ENCODE assay signal across 20 cellular contexts in the genomic region with DNA sequence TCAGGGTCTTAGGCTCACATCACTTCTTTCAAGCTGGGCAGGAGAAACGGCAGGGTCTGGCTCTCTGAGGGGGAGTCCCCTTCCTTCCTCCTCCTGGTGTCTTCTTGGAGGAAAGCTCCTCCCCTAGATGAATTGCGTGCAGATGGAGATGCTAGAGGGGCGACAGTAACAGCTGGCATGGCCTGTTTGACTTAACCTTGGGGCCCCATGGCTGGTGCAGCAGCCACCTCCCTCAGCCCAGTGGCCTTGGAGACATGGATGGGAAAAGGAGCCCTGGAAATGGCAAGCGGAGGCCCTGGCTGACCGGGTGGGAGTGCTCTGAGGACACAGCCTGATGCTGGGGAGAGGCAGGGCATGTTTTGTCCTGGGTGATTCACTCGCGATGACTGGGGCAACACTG. TPM values are rescaled to one million over a fixed set of nuclear protein-coding genes. Genes with fewer than 3 reads are reported as not detected.
DNase-seq lines count a peak whose midpoint lies in the region; ATAC-seq and TF ChIP-seq lines count a peak whose summit lies in the region.
"Had no signal": no experiment of that assay in that cellular context is flagged by ENCODE, and none has a peak within 500 bp of the region (broad histone marks: within the 10 kb centered on the region; RNA-seq: fewer than 3 reads in every experiment).

No MANE protein-coding gene starts in this region.

- peak; percentile 44 for DNase-seq in ELR (ENCODE audit: low read depth)
- DNase-seq in IMR-90, result no peak
- DNase-seq in RWPE2 (ENCODE audit: low spot score), result no peak
- no peak for DNase-seq in islet precursor cell
- no peak for DNase-seq in UCSD-AML1 (lab: John Stamatoyannopoulos, UW; ENCODE audit: unreplicated experiment)
- DNase-seq in SW 1271 (lab: John Stamatoyannopoulos, UW), result no peak
- DNase-seq in NCI-H2196 (lab: John Stamatoyannopoulos, UW; ENCODE audit: unreplicated experiment), result no peak
- DNase-seq: C1 segment of cervical spinal cord; CD8-positive, alpha-beta memory T cell; DMS53; HCEC 1CT; NCI-H1436 treated with DMSO at 0.1 percent for 48 hours; NCI-H2081; NCI-H510A; PC-3; SK-N-SH; T-helper 1 cell; T-helper 9 cell had no signal

- H4K20me1 ChIP-seq in IMR-90 (ENCODE audit: insufficient read depth, low read length), result no peaks in the 10 kb centered on the region

- no peak overlapping the region for H4K5ac ChIP-seq in IMR-90 (ENCODE audit: low read depth, low read length)

- no peak overlapping the region for H4K8ac ChIP-seq in IMR-90 (ENCODE audit: low read depth in 2 of 2, low read length in 2 of 2)

- H3K9ac ChIP-seq in IMR-90 (ENCODE audit: low read depth, low read length), result no peak overlapping the region
- H3K9ac ChIP-seq: KMS-11, SK-N-SH had no signal

- H3K4me1 ChIP-seq in IMR-90 (ENCODE audit: control insufficient read depth, insufficient read depth, low read length) (peaks cover 8% of the 10 kb centered on the region; the same call in 1 of the 2 replicates), RWPE2 (ENCODE audit: insufficient read depth, poor library complexity, severe bottlenecking) (peaks cover 9% of the 10 kb centered on the region)

- no peak for ATAC-seq in IMR-90 (ENCODE audit: low read depth)
- ATAC-seq in RWPE2 (ENCODE audit: low read depth), result no peak
- peak; percentile 18 for ATAC-seq in esophagus mucosa
- ATAC-seq: PC-3 had no signal

- no CpG with 5 or more reads among the region's 7 CpGs for WGBS in IMR-90 (ENCODE audit: extremely low coverage in 2 of 2, insufficient read length in 1 of 2), 2 experiments

- no TSS peak for BruUV-seq in IMR-90 (replicated peaks; lab: Mats Ljungman, UMichigan)

- TF ChIP-seq POLR2A in IMR-90 (IDR thresholded peaks at IDR 0.05; ENCODE audit: low read depth, low read length), result no peak

- intact Hi-C loops in IMR-90 (cut with micrococcal nuclease), result no loop called here

- CTCF ChIA-PET in IMR-90 (lab: Yijun Ruan, JAX), result interaction anchor here (0.6 kb wide), 1 partner anchor 15 kb away, joined by 3 read pairs; no protein-coding TSS in a partner anchor

- peaks cover 10% of the 10 kb centered on the region for H3K9me1 ChIP-seq in IMR-90 (ENCODE audit: insufficient read depth, low read length)

- no peak overlapping the region for H2BK5ac ChIP-seq in IMR-90 (ENCODE audit: low read depth, low read length, poor library complexity, severe bottlenecking)

- H3K27ac ChIP-seq in IMR-90 (ENCODE audit: insufficient read depth, low read length) (no peak overlapping the region), RWPE2 (ENCODE audit: poor library complexity, severe bottlenecking) (peak overlapping the region; percentile 25)
- H3K27ac ChIP-seq: KMS-11 had no signal

- no peak overlapping the region for H2AK5ac ChIP-seq in IMR-90 (ENCODE audit: low read depth, low read length)

- peak overlapping the region; percentile 63 for H2AFZ ChIP-seq in IMR-90 (replicated peaks; ENCODE audit: low read length, poor library complexity)

- no peaks in the 10 kb centered on the region for H3K36me3 ChIP-seq in IMR-90 (ENCODE audit: control insufficient read depth, insufficient read depth, low read length)
- peaks cover 12% of the 10 kb centered on the region for H3K36me3 ChIP-seq in RWPE2 (ENCODE audit: low read depth)

- no peak overlapping the region for H2AK9ac ChIP-seq in IMR-90 (replicated peaks; ENCODE audit: low read depth, low read length, poor library complexity)

- POLR2A ChIA-PET in IMR-90 (lab: Charles Lee; ENCODE audit: unreplicated experiment), result no interaction called here

- no peak overlapping the region for H3K4me2 ChIP-seq in IMR-90 (ENCODE audit: low read depth, low read length)
- H3K4me2 ChIP-seq: KMS-11, SK-N-SH had no signal

- H3K79me1 ChIP-seq in IMR-90 (ENCODE audit: low read depth in 1 of 2, low read length in 2 of 2), result no peaks in the 10 kb centered on the region

- TF ChIP-seq RAD21 in IMR-90 (IDR thresholded peaks at IDR 0.05; ENCODE audit: low read length), result no peak

- H3K27me3 ChIP-seq in IMR-90 (ENCODE audit: control insufficient read depth, insufficient read depth, low read length) (peaks cover 15% of the 10 kb centered on the region), RWPE2 (ENCODE audit: insufficient read depth, poor library complexity, severe bottlenecking) (no peaks in the 10 kb centered on the region)

- H3K4me3 ChIP-seq in IMR-90 (ENCODE audit: insufficient read depth, low read depth, low read length) (no peak overlapping the region), RWPE2 (ENCODE audit: severe bottlenecking) (no peak overlapping the region)

- no peak overlapping the region for H2BK120ac ChIP-seq in IMR-90 (ENCODE audit: low read depth, low read length)

- H3K23ac ChIP-seq in IMR-90 (ENCODE audit: low read depth, low read length), result no peak overlapping the region

- H2BK15ac ChIP-seq in IMR-90 (ENCODE audit: low read depth, low read length), result no peak overlapping the region

- H3K9me3 ChIP-seq in IMR-90 (ENCODE audit: control insufficient read depth, insufficient read depth, low read length) (no peaks in the 10 kb centered on the region), RWPE2 (ENCODE audit: severe bottlenecking) (no peaks in the 10 kb centered on the region)
- H3K9me3 ChIP-seq: SK-N-SH had no signal

- no peak overlapping the region for H3K14ac ChIP-seq in IMR-90 (replicated peaks; ENCODE audit: low read depth, low read length)

- dilution Hi-C loops in IMR-90 (cut with HindIII; ENCODE audit: low sequenced_read_pairs, unreplicated experiment), result no loop called here

- no peak for TF ChIP-seq CTCF in IMR-90 (conservative IDR thresholded peaks at IDR 0.05; ENCODE audit: low read depth, low read length)
- no peak for TF ChIP-seq CTCF in RWPE2 (IDR thresholded peaks at IDR 0.05; ENCODE audit: poor library complexity, severe bottlenecking)

- H4K91ac ChIP-seq in IMR-90 (ENCODE audit: insufficient read depth, low read depth, low read length), result no peak overlapping the region

- no peak overlapping the region for H3K56ac ChIP-seq in IMR-90 (ENCODE audit: extremely low read depth, insufficient read depth, low read length)

- H2BK20ac ChIP-seq in IMR-90 (ENCODE audit: low read depth, low read length), result no peak overlapping the region

- no peak overlapping the region for H3K4ac ChIP-seq in IMR-90 (ENCODE audit: low read depth, low read length)

- H3K18ac ChIP-seq in IMR-90 (ENCODE audit: low read depth, low read length), result no peak overlapping the region

- in situ Hi-C loops in IMR-90 (cut with MboI; ENCODE audit: low sequenced_read_pairs), result no loop called here

TF ChIP-seq in IMR-90, 13 proteins besides CTCF, POLR2A, EP300 and RAD21:
- TF ChIP-seq CHD1 (IDR thresholded peaks at IDR 0.05; ENCODE audit: low read depth, low read length) (no peak), NFE2L2 (IDR thresholded peaks at IDR 0.05; ENCODE audit: low read depth, low read length) (no peak), RCOR1 (IDR thresholded peaks at IDR 0.05; ENCODE audit: insufficient replicate concordance, low read length) (no peak), RFX5 (IDR thresholded peaks at IDR 0.05; ENCODE audit: low read depth, low read length) (no peak), SMC3 (IDR thresholded peaks at IDR 0.05; ENCODE audit: low read depth, low read length) (no peak), BHLHE40 (IDR thresholded peaks at IDR 0.05; ENCODE audit: low read depth, low read length) (no peak), FOS (IDR thresholded peaks at IDR 0.05; ENCODE audit: low read depth, low read length) (no peak), MAFK (IDR thresholded peaks at IDR 0.05; ENCODE audit: low read depth, low read length) (no peak), CEBPB (IDR thresholded peaks at IDR 0.05; ENCODE audit: low read depth, low read length) (no peak), MXI1 (IDR thresholded peaks at IDR 0.05; ENCODE audit: borderline replicate concordance, low read depth, low read length) (no peak), MAZ (IDR thresholded peaks at IDR 0.05; ENCODE audit: borderline replicate concordance, low read depth, low read length) (no peak)
- TF ChIP-seq, protein P1, sequence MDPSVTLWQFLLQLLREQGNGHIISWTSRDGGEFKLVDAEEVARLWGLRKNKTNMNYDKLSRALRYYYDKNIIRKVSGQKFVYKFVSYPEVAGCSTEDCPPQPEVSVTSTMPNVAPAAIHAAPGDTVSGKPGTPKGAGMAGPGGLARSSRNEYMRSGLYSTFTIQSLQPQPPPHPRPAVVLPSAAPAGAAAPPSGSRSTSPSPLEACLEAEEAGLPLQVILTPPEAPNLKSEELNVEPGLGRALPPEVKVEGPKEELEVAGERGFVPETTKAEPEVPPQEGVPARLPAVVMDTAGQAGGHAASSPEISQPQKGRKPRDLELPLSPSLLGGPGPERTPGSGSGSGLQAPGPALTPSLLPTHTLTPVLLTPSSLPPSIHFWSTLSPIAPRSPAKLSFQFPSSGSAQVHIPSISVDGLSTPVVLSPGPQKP (IDR thresholded peaks at IDR 0.05; ENCODE audit: borderline replicate concordance, low read depth, low read length), result no peak
- TF ChIP-seq, protein P2, sequence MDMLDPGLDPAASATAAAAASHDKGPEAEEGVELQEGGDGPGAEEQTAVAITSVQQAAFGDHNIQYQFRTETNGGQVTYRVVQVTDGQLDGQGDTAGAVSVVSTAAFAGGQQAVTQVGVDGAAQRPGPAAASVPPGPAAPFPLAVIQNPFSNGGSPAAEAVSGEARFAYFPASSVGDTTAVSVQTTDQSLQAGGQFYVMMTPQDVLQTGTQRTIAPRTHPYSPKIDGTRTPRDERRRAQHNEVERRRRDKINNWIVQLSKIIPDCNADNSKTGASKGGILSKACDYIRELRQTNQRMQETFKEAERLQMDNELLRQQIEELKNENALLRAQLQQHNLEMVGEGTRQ (IDR thresholded peaks at IDR 0.05; ENCODE audit: low read depth, low read length), result no peak

RNA-seq across cellular contexts. Expression of a gene that starts 20.2 kb away (rescaled TPM):
- not detected in 2 replicates for total RNA-seq in IMR-90 (2012; rRNA removed)
- polyA plus RNA-seq in IMR-90 (2012; rRNA removed), result 0.21 TPM in 1 of 2 replicates, not detected in the other
- polyA plus RNA-seq in IMR-90 (2012; cell fraction: cytosol; rRNA removed), result 0.07 TPM in 1 of 2 replicates, not detected in the other
- 0.13 and 0.14 TPM in 2 replicates for polyA plus RNA-seq in IMR-90 (2012; cell fraction: nucleus; rRNA removed; ENCODE audit: low replicate concordance)
- total RNA-seq in esophagus mucosa, result 25.3 TPM

RNA-seq across cellular contexts. Expression of a gene that starts 23.8 kb away (rescaled TPM):
- total RNA-seq in IMR-90 (2012; rRNA removed), result under 0.01 TPM in 1 of 2 replicates, not detected in the other
- not detected in 2 replicates for polyA plus RNA-seq in IMR-90 (2012; rRNA removed)
- polyA plus RNA-seq in IMR-90 (2012; cell fraction: cytosol; rRNA removed), result not detected in 2 replicates
- polyA plus RNA-seq in IMR-90 (2012; cell fraction: nucleus; rRNA removed; ENCODE audit: low replicate concordance), result 0.05 TPM in 1 of 2 replicates, not detected in the other
- total RNA-seq in esophagus mucosa, result not detected
- total RNA-seq: CD8-positive, alpha-beta memory T cell had no signal
- polyA plus RNA-seq: CD8-positive, alpha-beta memory T cell; SK-N-SH had no signal

RNA-seq across cellular contexts. Expression of a gene that starts 48.7 kb away (rescaled TPM):
- total RNA-seq in IMR-90 (2012; rRNA removed) (0.18 and 0.28 TPM in 2 replicates), esophagus mucosa (4.2 TPM)
- 0.87 and 1.4 TPM in 2 replicates for polyA plus RNA-seq in IMR-90 (2012; rRNA removed)
- 0.45 and 0.78 TPM in 2 replicates for polyA plus RNA-seq in IMR-90 (2012; cell fraction: cytosol; rRNA removed)
- polyA plus RNA-seq in IMR-90 (2012; cell fraction: nucleus; rRNA removed; ENCODE audit: low replicate concordance), result 2.8 and 3.8 TPM in 2 replicates

Comparison
In these comparisons a context has a peak if more than half of its experiments do, and no peak if none do; other contexts are left out.
1. RNA of a gene that starts 20.2 kb away (total RNA-seq): 25.3 TPM in esophagus mucosa (single experiment); not detected in IMR-90; every median in the first group is over 10 times any median in the second.